In the genomic region with DNA sequence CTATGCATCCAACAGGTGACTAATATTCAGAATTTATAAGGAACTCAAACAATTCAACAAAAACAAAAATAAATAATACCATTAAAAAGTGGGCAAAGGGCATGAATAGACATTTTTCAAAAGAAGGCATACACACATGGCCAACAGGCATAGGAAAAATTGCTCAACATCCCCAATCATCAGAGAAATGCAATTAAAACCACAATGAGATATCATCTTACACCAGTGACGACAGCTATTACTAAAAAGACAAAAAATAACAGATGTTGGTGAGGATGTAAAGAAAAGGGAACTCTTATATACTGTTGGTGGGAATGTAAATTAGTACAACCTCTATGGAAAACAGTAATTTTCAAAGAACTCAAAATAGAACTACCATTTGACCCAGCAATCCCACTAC, we compare ENCODE assay signal across 21 cellular contexts.
"Had no signal": no experiment of that assay in that cellular context is flagged by ENCODE, and none has a peak within 500 bp of the region (broad histone marks: within the 10 kb centered on the region; RNA-seq: fewer than 3 reads in every experiment).

No MANE protein-coding gene starts in this region.

- DNase-seq: colonic mucosa; effector CD8-positive, alpha-beta T cell; endodermal cell; foreskin melanocyte; left ventricle myocardium superior; lower lobe of right lung; mucosa of descending colon; naive B cell; pancreas; right lobe of liver; stimulated activated CD4-positive, alpha-beta T cell treated with anti-CD3 and anti-CD28 coated beads, Interleukin-12 subunit alpha, Interleukin-12 subunit beta, amount 100 ng/mL, for 4 hours; stimulated activated CD4-positive, alpha-beta T cell treated with anti-CD3 and anti-CD28 coated beads, Interleukin-1b, Interleukin-23, amount 100 ng/mL, for 48 hours; stimulated activated CD4-positive, alpha-beta T cell treated with anti-CD3 and anti-CD28 coated beads, Interleukin-4, amount 100 ng/mL, for 24 hours; stimulated activated naive CD4-positive, alpha-beta T cell treated with Interleukin-2 at 50 U/mL for 16 hours; stomach; thyroid gland; trophoblast cell had no signal

- H3K4me3 ChIP-seq: colonic mucosa, lower lobe of right lung, mucosa of descending colon, pancreas, right lobe of liver, smooth muscle cell, stomach, thyroid gland, vagina had no signal

- H3K36me3 ChIP-seq: colonic mucosa, lower lobe of right lung, neutrophil, pancreas, right lobe of liver, stomach, thyroid gland, vagina had no signal

- H3K4me1 ChIP-seq: colonic mucosa, lower lobe of right lung, pancreas, right lobe of liver, stomach, thyroid gland, vagina had no signal

- H3K27me3 ChIP-seq: colonic mucosa, neutrophil, pancreas, right lobe of liver, stomach, thyroid gland, vagina had no signal

- H3K4me2 ChIP-seq: smooth muscle cell had no signal

- H3K27ac ChIP-seq: colonic mucosa, epithelial cell of prostate, lower lobe of right lung, neutrophil, pancreas, right lobe of liver, stomach, thyroid gland, vagina had no signal

- H3K9me3 ChIP-seq: colonic mucosa, lower lobe of right lung, mucosa of descending colon, neutrophil, pancreas, right lobe of liver, thyroid gland, vagina had no signal
